In genomic region chr12:54398995-54399793, GRCh38 we compare ENCODE assay signal across 8 cellular contexts. TPM values are rescaled to one million over a fixed set of nuclear protein-coding genes. Genes with fewer than 3 reads are reported as not detected.
A peak's percentile ranks its signal among the peaks of the same experiment; 100 is the strongest.
DNase-seq lines count a peak whose midpoint lies in the region; ATAC-seq and TF ChIP-seq lines count a peak whose summit lies in the region.

No MANE protein-coding gene starts in this region.

- peak; percentile 69 to 89 for ATAC-seq in gastrocnemius medialis
- ATAC-seq in GM21423 (IDR thresholded peaks at IDR 0.05; ENCODE audit: unreplicated experiment) = no peak

- no peak overlapping the region for H3K56ac ChIP-seq in H9 (ENCODE audit: insufficient read length, low read depth, low read length)

- H3K79me1 ChIP-seq in H9 (ENCODE audit: insufficient read depth, low read depth, low read length, poor library complexity, severe bottlenecking) = no peaks in the 10 kb centered on the region

- H3K36me3 ChIP-seq in DOHH2 (ENCODE audit: control insufficient read depth, low read length) (no peaks in the 10 kb centered on the region), right atrium auricular region (peaks cover 100% of the 10 kb centered on the region), gastrocnemius medialis (peaks cover 0 to 72% of the 10 kb centered on the region in 2 donors)

- no peak overlapping the region for H3K18ac ChIP-seq in H9 (ENCODE audit: insufficient read length, low read depth, low read length)

- no peak overlapping the region for H3K23ac ChIP-seq in H9 (ENCODE audit: insufficient read length, low read depth, low read length)

- TF ChIP-seq CTCF in DOHH2 (IDR thresholded peaks at IDR 0.05; ENCODE audit: low read depth, low read length, poor library complexity, severe bottlenecking) = peak; percentile 98
- peak; percentile 99 for TF ChIP-seq CTCF in H9 (conservative IDR thresholded peaks at IDR 0.05)
- TF ChIP-seq CTCF in right atrium auricular region (IDR thresholded peaks at IDR 0.05) = peak; percentile 98 to 99
- TF ChIP-seq CTCF in gastrocnemius medialis (IDR thresholded peaks at IDR 0.05 in 4 of 5, conservative IDR thresholded peaks at IDR 0.05 in 1 of 5) = peak; percentile 95 to 99 (median 95)

- no peak for TF ChIP-seq POLR2A in gastrocnemius medialis (IDR thresholded peaks at IDR 0.05)

- H3K27ac ChIP-seq in DOHH2 (ENCODE audit: low read depth, low read length) (no peak overlapping the region), H9 (ENCODE audit: insufficient read length, low read depth, low read length) (no peak overlapping the region), right atrium auricular region (no peak overlapping the region), gastrocnemius medialis (no peak overlapping the region)

- H3K36me3 Mint-ChIP-seq in H9 (ENCODE audit: insufficient read depth in 1 of 3, low read depth in 3 of 3) = peaks cover 10 to 42% (median 37%) of the 10 kb centered on the region in 3 experiments

- no peak overlapping the region for H2BK15ac ChIP-seq in H9 (ENCODE audit: low read depth, low read length)

- H3K27me3 Mint-ChIP-seq in H9 (ENCODE audit: low read depth) = peaks cover under 1% of the 10 kb centered on the region; the same call in 1 of the 2 replicates

- in situ Hi-C loops in gastrocnemius medialis (cut with MboI; ENCODE audit: low sequenced_read_pairs in 4 of 4) = loop anchor here in 2 of 4 donors (5.0 kb wide), 2 partner anchors 38 to 43 kb away; no protein-coding TSS in a partner anchor

- H4K91ac ChIP-seq in H9 (ENCODE audit: insufficient read length, low read depth, low read length) = no peak overlapping the region

- H4K5ac ChIP-seq in H9 (ENCODE audit: insufficient read length, low read depth, low read length) = no peak overlapping the region

- H3K27me3 ChIP-seq in DOHH2 (ENCODE audit: control insufficient read depth, low read length) (peaks cover 4% of the 10 kb centered on the region), H9 (ENCODE audit: insufficient read depth, low read length) (no peaks in the 10 kb centered on the region), right atrium auricular region (no peaks in the 10 kb centered on the region), gastrocnemius medialis (no peaks in the 10 kb centered on the region)

- H3K4me2 ChIP-seq in DOHH2 (ENCODE audit: low read length) (no peak overlapping the region), H9 (ENCODE audit: insufficient read depth, insufficient read length, low read length) (no peak overlapping the region)

- no peak overlapping the region for H2BK5ac ChIP-seq in H9 (ENCODE audit: insufficient read length, low read length)

- H3K14ac ChIP-seq in H9 (ENCODE audit: insufficient read depth, low read length) = no peak overlapping the region

- H3F3A ChIP-seq in DOHH2 (ENCODE audit: control insufficient read depth, insufficient read depth) = no peaks in the 10 kb centered on the region

- no peak overlapping the region for H4K8ac ChIP-seq in H9 (replicated peaks; ENCODE audit: insufficient read length, low read depth, low read length)

- H4K20me1 ChIP-seq in DOHH2 (ENCODE audit: control insufficient read depth, insufficient read depth, low read depth, low read length) (no peaks in the 10 kb centered on the region), H9 (ENCODE audit: control insufficient read depth, insufficient read depth, insufficient read length) (no peaks in the 10 kb centered on the region)

- no peak overlapping the region for H3T11ph ChIP-seq in H9 (ENCODE audit: low read length)

- H2AFZ ChIP-seq in H9 (ENCODE audit: low read length) = no peak overlapping the region

- no peaks in the 10 kb centered on the region for H3K9me3 Mint-ChIP-seq in H9

- DNase-seq in H9 = peak; percentile 94
- peak; percentile 41 for DNase-seq in NCI-H1417 treated with DMSO at 0.1 percent for 48 hours (lab: John Stamatoyannopoulos, UW)
- peak; percentile 67 to 84 (median 76) for DNase-seq in T-helper 2 cell
- peak; percentile 74 for DNase-seq in amniotic epithelial cell (ENCODE audit: low read depth)
- DNase-seq in right atrium auricular region (ENCODE audit: low spot score) = peak; percentile 92
- DNase-seq in gastrocnemius medialis = peak in 1 of 2 donors; percentile 78

- no peak overlapping the region for H3K4me3 ChIP-seq in DOHH2 (ENCODE audit: low read length)
- H3K4me3 ChIP-seq in right atrium auricular region = no peak overlapping the region
- no peak overlapping the region for H3K4me3 ChIP-seq in gastrocnemius medialis

- no CpG with 5 or more reads among the region's 8 CpGs for WGBS in H9 (ENCODE audit: extremely low coverage, insufficient read length, low lambda C conversion rate)

- intact Hi-C loops in gastrocnemius medialis (cut with DNase I; ENCODE audit: low total_unique reads) = loop anchor here (1.0 kb wide), 1 partner anchor 40 kb away; no protein-coding TSS in a partner anchor

- no peaks in the 10 kb centered on the region for H3K9me3 ChIP-seq in DOHH2 (ENCODE audit: control insufficient read depth, insufficient read depth, low read length)
- H3K9me3 ChIP-seq in H9 (ENCODE audit: control insufficient read depth, low read depth, low read length) = no peaks in the 10 kb centered on the region
- H3K9me3 ChIP-seq in right atrium auricular region = no peaks in the 10 kb centered on the region
- H3K9me3 ChIP-seq in gastrocnemius medialis = no peaks in the 10 kb centered on the region

- no peaks in the 10 kb centered on the region for H3K9me2 ChIP-seq in DOHH2 (replicated peaks; ENCODE audit: control insufficient read depth, low read length)

- no peak overlapping the region for H2BK120ac ChIP-seq in H9 (ENCODE audit: low read depth, low read length, poor library complexity, severe bottlenecking)

- no peak overlapping the region for H2BK20ac ChIP-seq in H9 (ENCODE audit: low read depth, low read length, poor library complexity, severe bottlenecking)

- no peak overlapping the region for H2AK5ac ChIP-seq in H9 (ENCODE audit: insufficient read length, low read length)

- H3K79me2 ChIP-seq in DOHH2 (ENCODE audit: control insufficient read depth, low read length) (no peaks in the 10 kb centered on the region), H9 (ENCODE audit: insufficient read depth, low read length) (no peaks in the 10 kb centered on the region)

- no peaks in the 10 kb centered on the region for H3K23me2 ChIP-seq in H9 (ENCODE audit: insufficient read length, low read depth, low read length, poor library complexity, severe bottlenecking)

- H3K4me1 ChIP-seq in DOHH2 (ENCODE audit: control insufficient read depth, low read length) = no peaks in the 10 kb centered on the region
- no peaks in the 10 kb centered on the region for H3K4me1 ChIP-seq in H9 (ENCODE audit: insufficient read depth, low read length)
- peaks cover 0 to 7% of the 10 kb centered on the region in 2 donors for H3K4me1 ChIP-seq in right atrium auricular region
- H3K4me1 ChIP-seq in gastrocnemius medialis = no peaks in the 10 kb centered on the region

- no peak overlapping the region for H3K4me3 Mint-ChIP-seq in H9

- no peak overlapping the region for H2BK12ac ChIP-seq in H9 (ENCODE audit: insufficient read length, low read depth, low read length)

- no peak overlapping the region for H3K27ac Mint-ChIP-seq in H9

- no peak overlapping the region for H3K9ac ChIP-seq in H9 (ENCODE audit: extremely low read depth, insufficient read length, low read length)

- H3K4ac ChIP-seq in H9 (ENCODE audit: low read depth, low read length) = no peak overlapping the region

- H3K4me1 Mint-ChIP-seq in H9 = peaks cover 0 to 3% of the 10 kb centered on the region in 2 experiments; a peak in 2 of 4 replicates

RNA-seq across cellular contexts. Expression of gene ZNF385A, which starts 14.7 kb away (rescaled TPM):
- total RNA-seq in H9 (2021) = 5.7 and 6.2 TPM in 2 replicates
- 10 to 100 TPM in 1 of 2 donors, 1 to 10 TPM in 1; 6.7 to 12.7 TPM for total RNA-seq in right atrium auricular region
- 10 to 100 TPM in 3 of 4 donors, 1 to 10 TPM in 1; 3.3 to 21.0 (median 18.3) TPM for total RNA-seq in gastrocnemius medialis

RNA-seq across cellular contexts. Expression of gene ITGA5, which starts 19.9 kb away (rescaled TPM):
- total RNA-seq in H9 (2021) = 12.2 and 16.2 TPM in 2 replicates
- 100 to 1,000 TPM in 1 of 2 donors, 10 to 100 TPM in 1; 80.5 to 144 TPM for total RNA-seq in right atrium auricular region
- total RNA-seq in gastrocnemius medialis = 10 to 100 TPM; 26.5 to 34.1 (median 30.9) TPM

RNA-seq across cellular contexts. Expression of gene GPR84, which starts 34.9 kb away (rescaled TPM):
- total RNA-seq in H9 (2021) = not detected in 2 replicates
- total RNA-seq in right atrium auricular region = under 1 TPM in 1 of 2 donors, not detected in 1; 0.43 TPM
- under 1 TPM in 2 of 4 donors, not detected in 2; 0.49 to 0.51 TPM for total RNA-seq in gastrocnemius medialis
